ENCODE assay signal across 24 cellular contexts in the genomic region with DNA sequence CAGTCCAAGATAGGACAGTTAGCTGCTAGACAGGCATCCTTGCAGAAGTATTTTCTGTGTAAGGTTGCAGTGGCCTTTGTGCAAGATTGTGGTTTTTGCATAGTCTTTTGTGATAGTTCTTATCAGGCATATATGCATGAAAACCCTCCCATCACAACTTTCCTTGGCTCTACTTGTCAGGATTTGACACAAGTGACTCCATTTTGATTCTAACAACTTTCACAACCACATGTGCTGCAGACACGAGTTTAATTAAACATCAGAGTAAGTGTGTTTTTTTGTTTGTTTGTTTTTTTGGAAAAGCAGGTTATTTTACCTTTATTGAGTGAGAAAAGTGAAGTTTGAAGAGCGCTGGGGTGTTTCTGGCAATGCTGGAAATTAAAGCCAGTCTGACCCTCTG.
DNase-seq lines count a peak whose midpoint lies in the region; ATAC-seq and TF ChIP-seq lines count a peak whose summit lies in the region.
"Had no signal": no experiment of that assay in that cellular context is flagged by ENCODE, and none has a peak within 500 bp of the region (broad histone marks: within the 10 kb centered on the region; RNA-seq: fewer than 3 reads in every experiment).

No MANE protein-coding gene starts in this region.

- TF ChIP-seq EP300 in SK-N-SH (IDR thresholded peaks at IDR 0.05; ENCODE audit: borderline replicate concordance in 1 of 2, low read depth in 1 of 2, low read length in 1 of 2): no peak

- H3K27me3 Mint-ChIP-seq in GM23338 (ENCODE audit: insufficient read depth, low read depth, poor library complexity) (no peaks in the 10 kb centered on the region), endodermal cell (ENCODE audit: insufficient read depth) (no peaks in the 10 kb centered on the region)
- H3K27me3 Mint-ChIP-seq: CD4-positive, alpha-beta T cell; CD8-positive, alpha-beta memory T cell had no signal

- H3F3A ChIP-seq in GM23338 (replicated peaks; ENCODE audit: low read depth): no peaks in the 10 kb centered on the region; the same call in 1 of the 2 replicates
- no peaks in the 10 kb centered on the region for H3F3A ChIP-seq in SK-N-SH (replicated peaks; ENCODE audit: insufficient read depth)

- no peak overlapping the region for H3K4me3 ChIP-seq in GM23338
- H3K4me3 ChIP-seq in HUES48 (ENCODE audit: low read depth, low read length): no peak overlapping the region
- no peak overlapping the region for H3K4me3 ChIP-seq in OCI-LY3 (ENCODE audit: low read length)
- no peak overlapping the region for H3K4me3 ChIP-seq in endodermal cell (ENCODE audit: low read length)
- H3K4me3 ChIP-seq in SK-N-SH (ENCODE audit: low read depth in 2 of 2, low read length in 1 of 2): no peak overlapping the region
- H3K4me3 ChIP-seq: A549; BLaER1 treated with 17β-estradiol and CSF1 and Interleukin-3, amounts not matched to agents 10 nM and 100 nM; GM12878 had no signal

- H4K20me1 ChIP-seq in GM23338 (replicated peaks; ENCODE audit: insufficient read depth) (no peaks in the 10 kb centered on the region), OCI-LY3 (ENCODE audit: insufficient read depth, low read length) (no peaks in the 10 kb centered on the region), SK-N-SH (ENCODE audit: insufficient read depth) (no peaks in the 10 kb centered on the region)
- H4K20me1 ChIP-seq: BLaER1 treated with 17β-estradiol and CSF1 and Interleukin-3, amounts not matched to agents 10 nM and 100 nM had no signal

- ATAC-seq in GM23338: no peak
- no peak for ATAC-seq in GM18502 (IDR thresholded peaks at IDR 0.05; ENCODE audit: poor library complexity, unreplicated experiment)
- ATAC-seq: A549, GM12878, HCT116 had no signal

- H2AFZ ChIP-seq in GM23338: no peak overlapping the region
- peak overlapping the region; percentile 39; the same call in 1 of the 2 replicates for H2AFZ ChIP-seq in OCI-LY3 (ENCODE audit: low read depth, low read length)
- no peak overlapping the region for H2AFZ ChIP-seq in SK-N-SH (ENCODE audit: low read depth)

- H3K4me2 ChIP-seq in GM23338 (peak overlapping the region; percentile 52; the same call in 1 of the 2 replicates), OCI-LY3 (ENCODE audit: low read length) (no peak overlapping the region), SK-N-SH (no peak overlapping the region)
- H3K4me2 ChIP-seq: A549; BLaER1 treated with 17β-estradiol and CSF1 and Interleukin-3, amounts not matched to agents 10 nM and 100 nM had no signal

- H3K36me3 ChIP-seq in GM23338 (ENCODE audit: insufficient read depth) (no peaks in the 10 kb centered on the region), HUES48 (ENCODE audit: control insufficient read depth, insufficient read depth, low read length) (no peaks in the 10 kb centered on the region), OCI-LY3 (replicated peaks; ENCODE audit: low read depth, low read length) (no peaks in the 10 kb centered on the region), endodermal cell (ENCODE audit: control insufficient read depth, insufficient read depth, low read length) (no peaks in the 10 kb centered on the region), SK-N-SH (replicated peaks in 1 of 2; ENCODE audit: control insufficient read depth in 1 of 2, insufficient read depth in 2 of 2, low read length in 1 of 2) (no peaks in the 10 kb centered on the region)
- H3K36me3 ChIP-seq: BE2C; BLaER1 treated with 17β-estradiol and CSF1 and Interleukin-3, amounts not matched to agents 10 nM and 100 nM had no signal

- TF ChIP-seq RAD21 in SK-N-SH (IDR thresholded peaks at IDR 0.05; ENCODE audit: low read length): no peak

- H3K79me2 ChIP-seq in GM23338 (replicated peaks; ENCODE audit: insufficient read depth) (no peaks in the 10 kb centered on the region), OCI-LY3 (ENCODE audit: low read length) (no peaks in the 10 kb centered on the region), SK-N-SH (ENCODE audit: insufficient read depth) (no peaks in the 10 kb centered on the region)

- H3K4me3 Mint-ChIP-seq in GM23338: no peak overlapping the region; the same call in 2 of the 3 replicates
- H3K4me3 Mint-ChIP-seq in endodermal cell: no peak overlapping the region
- H3K4me3 Mint-ChIP-seq: CD14-positive monocyte; CD4-positive, alpha-beta T cell; CD8-positive, alpha-beta memory T cell had no signal

- H3K4me1 ChIP-seq in GM23338 (ENCODE audit: insufficient read depth) (peaks cover 44% of the 10 kb centered on the region), HUES48 (ENCODE audit: control insufficient read depth, insufficient read depth, low read length) (peaks cover 58% of the 10 kb centered on the region), OCI-LY3 (ENCODE audit: low read length) (no peaks in the 10 kb centered on the region), endodermal cell (ENCODE audit: control insufficient read depth, insufficient read depth, low read length) (no peaks in the 10 kb centered on the region), SK-N-SH (ENCODE audit: control insufficient read depth in 1 of 2, insufficient read depth in 2 of 2, low read depth in 1 of 2, low read length in 1 of 2) (no peaks in the 10 kb centered on the region)
- H3K4me1 ChIP-seq: A549; BE2C; BLaER1 treated with 17β-estradiol and CSF1 and Interleukin-3, amounts not matched to agents 10 nM and 100 nM had no signal

- H3K27ac Mint-ChIP-seq in GM23338 (peak overlapping the region; percentile 68), endodermal cell (peak overlapping the region; percentile 44)
- H3K27ac Mint-ChIP-seq: CD14-positive monocyte; CD4-positive, alpha-beta T cell; CD8-positive, alpha-beta memory T cell had no signal

- no peaks in the 10 kb centered on the region for H3K9me3 Mint-ChIP-seq in GM23338
- no peaks in the 10 kb centered on the region for H3K9me3 Mint-ChIP-seq in endodermal cell
- H3K9me3 Mint-ChIP-seq: CD14-positive monocyte; CD4-positive, alpha-beta T cell had no signal

- no peak overlapping the region for H3K9ac ChIP-seq in HUES48 (ENCODE audit: low read depth, low read length)
- no peak overlapping the region for H3K9ac ChIP-seq in OCI-LY3 (ENCODE audit: low read length)
- H3K9ac ChIP-seq in endodermal cell (ENCODE audit: extremely low read depth, low read length, poor library complexity, severe bottlenecking): no peak overlapping the region
- no peak overlapping the region for H3K9ac ChIP-seq in SK-N-SH
- H3K9ac ChIP-seq: BLaER1 treated with 17β-estradiol and CSF1 and Interleukin-3, amounts not matched to agents 10 nM and 100 nM had no signal

- peaks cover 44% of the 10 kb centered on the region for H3K4me1 Mint-ChIP-seq in GM23338
- peaks cover 22% of the 10 kb centered on the region for H3K4me1 Mint-ChIP-seq in endodermal cell
- H3K4me1 Mint-ChIP-seq: CD14-positive monocyte; CD8-positive, alpha-beta memory T cell had no signal

- H3K27ac ChIP-seq in GM23338 (ENCODE audit: low read depth): peak overlapping the region; percentile 82; the same call in 1 of the 2 replicates
- peak overlapping the region; percentile 80 for H3K27ac ChIP-seq in HUES48 (ENCODE audit: low read depth, low read length)
- H3K27ac ChIP-seq in OCI-LY3 (ENCODE audit: low read length): no peak overlapping the region
- H3K27ac ChIP-seq in endodermal cell (ENCODE audit: low read depth, low read length): no peak overlapping the region
- no peak overlapping the region for H3K27ac ChIP-seq in SK-N-SH (ENCODE audit: low read depth in 2 of 2, low read length in 1 of 2)
- H3K27ac ChIP-seq: A549; BLaER1 treated with 17β-estradiol and CSF1 and Interleukin-3, amounts not matched to agents 10 nM and 100 nM had no signal

- H3K27me3 ChIP-seq in GM23338 (ENCODE audit: insufficient read depth) (no peaks in the 10 kb centered on the region), HUES48 (ENCODE audit: control insufficient read depth, insufficient read depth, low read length) (no peaks in the 10 kb centered on the region), OCI-LY3 (ENCODE audit: low read depth, low read length) (no peaks in the 10 kb centered on the region), endodermal cell (ENCODE audit: control insufficient read depth, insufficient read depth, low read length, poor library complexity, severe bottlenecking) (no peaks in the 10 kb centered on the region), SK-N-SH (ENCODE audit: insufficient read depth) (no peaks in the 10 kb centered on the region)
- H3K27me3 ChIP-seq: BE2C; BLaER1 treated with 17β-estradiol and CSF1 and Interleukin-3, amounts not matched to agents 10 nM and 100 nM had no signal

- H3K9me2 ChIP-seq in GM23338 (ENCODE audit: insufficient read depth) (no peaks in the 10 kb centered on the region), SK-N-SH (no peaks in the 10 kb centered on the region)

- CTCF ChIA-PET in SK-N-SH (lab: Yijun Ruan, JAX): interaction anchor here (1.6 kb wide), 1 partner anchor 13 kb away, joined by 7 read pairs; no protein-coding TSS in a partner anchor

- TF ChIP-seq CTCF in GM23338 (conservative IDR thresholded peaks at IDR 0.05; ENCODE audit: low read depth in 2 of 2) (no peak), OCI-LY3 (IDR thresholded peaks at IDR 0.05; ENCODE audit: low read depth, low read length) (no peak), endodermal cell (conservative IDR thresholded peaks at IDR 0.05) (no peak), SK-N-SH (IDR thresholded peaks at IDR 0.05) (no peak)

- H3K36me3 Mint-ChIP-seq in GM23338 (ENCODE audit: low read depth): no peaks in the 10 kb centered on the region
- H3K36me3 Mint-ChIP-seq in endodermal cell (ENCODE audit: low read depth): no peaks in the 10 kb centered on the region
- H3K36me3 Mint-ChIP-seq: CD14-positive monocyte; CD8-positive, alpha-beta memory T cell had no signal

- DNase-seq in GM23338 (ENCODE audit: low spot score) (no peak), endodermal cell (no peak), mucosa of gallbladder (ENCODE audit: low spot score) (no peak), SK-N-SH (no peak), NCI-H82 treated with DMSO at 0.1 percent for 48 hours (lab: John Stamatoyannopoulos, UW; ENCODE audit: unreplicated experiment) (no peak)
- DNase-seq: 8988T; ACHN; AML-193; BE2C; CD4-positive, alpha-beta T cell; CD8-positive, alpha-beta memory T cell; DMS 273 treated with DMSO at 0.1 percent for 48 hours; DMS79; EL; GDM1; GOT3 had no signal

- POLR2A ChIA-PET in SK-N-SH (lab: Yijun Ruan, JAX): no interaction called here

- WGBS in endodermal cell (ENCODE audit: insufficient coverage in 1 of 2, insufficient read length in 1 of 2), 2 experiments: 89% methylated on average over 2 of the region's 2 CpGs; no CpG with 5 or more reads in 1 of the 2 experiments
- 17% methylated on average over 2 of the region's 2 CpGs for WGBS in SK-N-SH (ENCODE audit: low lambda C conversion rate)

- H3K9me3 ChIP-seq in HUES48 (ENCODE audit: control insufficient read depth, insufficient read depth, low read length) (no peaks in the 10 kb centered on the region), OCI-LY3 (ENCODE audit: insufficient read depth, low read length) (no peaks in the 10 kb centered on the region), endodermal cell (ENCODE audit: control insufficient read depth, low read length) (no peaks in the 10 kb centered on the region), SK-N-SH (no peaks in the 10 kb centered on the region)
- H3K9me3 ChIP-seq: A549; BE2C; BLaER1 treated with 17β-estradiol and CSF1 and Interleukin-3, amounts not matched to agents 10 nM and 100 nM had no signal

TF ChIP-seq in GM23338, 12 proteins besides CTCF, POLR2A, EP300 and RAD21 (continues in another document):
- TF ChIP-seq EZH2 (IDR thresholded peaks at IDR 0.05; ENCODE audit: low read depth, unreplicated experiment): no peak

TF ChIP-seq in SK-N-SH, 30 proteins besides CTCF, POLR2A, EP300 and RAD21 (continues in another document):
- no peak for TF ChIP-seq NRF1 (IDR thresholded peaks at IDR 0.05; ENCODE audit: low read depth, low read length)

Comparison
In these comparisons a context has a peak if more than half of its experiments do, and no peak if none do; other contexts are left out.
1. H3K27ac ChIP-seq: peak in GM23338 (single experiment) and HUES48 (single experiment); none in OCI-LY3 (single experiment), endodermal cell (single experiment) and SK-N-SH (0 of 2).